ENCODE assay signal across 1 cellular context in genomic region chr2:46326231-46326980, GRCh38.
TF ChIP-seq lines count a peak whose summit lies in the region.

No MANE protein-coding gene starts in this region.

TF ChIP-seq in K562, 482 proteins besides CTCF, POLR2A, EP300 and RAD21 (continued from another document and continues in another):
- TF ChIP-seq ZBTB33 (CRISPR knock-in tag; IDR thresholded peaks at IDR 0.05) (no peak), ZNF609 (CRISPR knock-in tag; IDR thresholded peaks at IDR 0.05; ENCODE audit: borderline replicate concordance) (no peak), HES1 (IDR thresholded peaks at IDR 0.05; ENCODE audit: low read depth) (peak; percentile 59; the same call in 1 of the 2 replicates), CCNT2 (IDR thresholded peaks at IDR 0.05; ENCODE audit: borderline replicate concordance, extremely low read depth, insufficient read length, low read depth, low read length) (peak; percentile 44), MEF2D (tag; conservative IDR thresholded peaks at IDR 0.05; ENCODE audit: low read depth) (0 out of 2 replicates have a peak, but pooled peaks have one; percentile 25), CEBPG (CRISPR knock-in tag; IDR thresholded peaks at IDR 0.05) (peak; percentile 96), CEBPG (tag; conservative IDR thresholded peaks at IDR 0.05 in 1 of 2, IDR thresholded peaks at IDR 0.05 in 1 of 2) (peak; percentile 99 to 100), NEUROD1 (IDR thresholded peaks at IDR 0.05; ENCODE audit: borderline replicate concordance, low read depth, low read length, partially characterized antibody) (peak; percentile 48), DACH1 (IDR thresholded peaks at IDR 0.05; ENCODE audit: partially characterized antibody) (peak; percentile 45), TBL1XR1 (IDR thresholded peaks at IDR 0.05; ENCODE audit: low read length in 2 of 2) (peak in 1 of 2 experiments; percentile 59; a peak in 1 of 4 replicates), TCF7L2 (IDR thresholded peaks at IDR 0.05; ENCODE audit: low read depth, low read length) (no peak), FUS (optimal IDR thresholded peaks at IDR 0.05; ENCODE audit: low read depth, low read length) (no peak), ZNF318 (IDR thresholded peaks at IDR 0.05; ENCODE audit: borderline replicate concordance in 1 of 2, low read depth in 1 of 2) (peak in 1 of 2 experiments; percentile 80; a peak in 2 of 4 replicates), SMARCC2 (IDR thresholded peaks at IDR 0.05; ENCODE audit: low read depth) (peak; percentile 44; the same call in 1 of the 2 replicates), TOE1 (IDR thresholded peaks at IDR 0.05; ENCODE audit: borderline replicate concordance) (peak; percentile 84; the same call in 1 of the 2 replicates), TOE1 (CRISPR knock-in tag; IDR thresholded peaks at IDR 0.05; ENCODE audit: borderline replicate concordance, low read depth) (no peak), ATF7 (IDR thresholded peaks at IDR 0.05) (peak; percentile 38; the same call in 1 of the 2 replicates), NFE2 (IDR thresholded peaks at IDR 0.05; ENCODE audit: low read depth) (peak; percentile 53), RNF2 (IDR thresholded peaks at IDR 0.05) (peak; percentile 59; the same call in 1 of the 2 replicates), CTBP1 (IDR thresholded peaks at IDR 0.05; ENCODE audit: borderline replicate concordance) (peak; percentile 88), TRIM24 (IDR thresholded peaks at IDR 0.05) (peak; percentile 91 to 95), IRF9 (tag; IDR thresholded peaks at IDR 0.05) (peak; percentile 88), PREB (CRISPR knock-in tag; IDR thresholded peaks at IDR 0.05) (0 out of 2 replicates have a peak, but pooled peaks have one; percentile 51), ZNF197 (CRISPR knock-in tag; IDR thresholded peaks at IDR 0.05; ENCODE audit: low read depth) (0 out of 2 replicates have a peak, but pooled peaks have one; percentile 58), TFE3 (CRISPR knock-in tag; IDR thresholded peaks at IDR 0.05) (peak; percentile 79), ATF3 (IDR thresholded peaks at IDR 0.05) (peak; percentile 71), ATF3 (CRISPR knock-in tag; conservative IDR thresholded peaks at IDR 0.05) (no peak), DMBX1 (CRISPR knock-in tag; IDR thresholded peaks at IDR 0.05; ENCODE audit: borderline replicate concordance) (0 out of 2 replicates have a peak, but pooled peaks have one; percentile 9), MITF (IDR thresholded peaks at IDR 0.05) (peak; percentile 82), BACH1 (tag; IDR thresholded peaks at IDR 0.05) (peak; percentile 45; the same call in 1 of the 2 replicates), CXXC5 (CRISPR knock-in tag; IDR thresholded peaks at IDR 0.05) (peak; percentile 55), CBFA2T3 (IDR thresholded peaks at IDR 0.05) (peak; percentile 45), LEF1 (IDR thresholded peaks at IDR 0.05) (peak; percentile 65; the same call in 1 of the 2 replicates), ZNF766 (CRISPR knock-in tag; conservative IDR thresholded peaks at IDR 0.05) (0 out of 2 replicates have a peak, but pooled peaks have one; percentile 37), DPF2 (IDR thresholded peaks at IDR 0.05) (peak; percentile 71), XRCC3 (IDR thresholded peaks at IDR 0.05) (no peak), CEBPB (tag; IDR thresholded peaks at IDR 0.05) (peak; percentile 100)
